1 cellular context compared by ENCODE assay signal in the genomic region with DNA sequence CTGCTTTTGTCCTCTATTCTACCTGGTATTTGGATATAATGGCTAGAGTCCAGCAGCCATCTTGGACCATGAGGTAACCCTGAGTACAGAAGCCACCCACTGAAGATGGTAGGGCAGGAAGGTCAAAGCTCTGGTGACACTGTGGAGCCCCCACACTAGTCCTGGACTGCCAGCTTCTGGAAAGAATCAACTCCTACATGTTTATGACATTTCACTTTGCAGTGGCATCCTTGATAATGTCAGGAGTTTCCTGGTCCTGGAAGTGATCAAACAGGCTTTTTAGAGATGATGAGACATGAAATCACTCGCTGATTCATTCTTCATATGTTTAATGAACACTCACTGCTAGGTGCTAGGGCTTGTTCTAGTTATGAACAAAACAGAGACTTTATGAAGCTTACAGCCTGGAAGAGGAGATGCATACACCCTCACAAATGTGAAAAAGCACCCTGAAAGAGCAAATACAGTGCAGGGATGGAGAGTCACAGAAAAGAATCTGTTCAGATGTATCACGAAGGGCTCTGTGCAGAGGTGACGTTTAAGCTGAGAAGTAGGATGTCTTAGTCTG.
TF ChIP-seq lines count a peak whose summit lies in the region.

No MANE protein-coding gene starts in this region.

TF ChIP-seq in IMR-90, 13 proteins besides CTCF, POLR2A, EP300 and RAD21 (continued from another document):
- TF ChIP-seq FOS (IDR thresholded peaks at IDR 0.05; ENCODE audit: low read depth, low read length), result no peak
- TF ChIP-seq CHD1 (IDR thresholded peaks at IDR 0.05; ENCODE audit: low read depth, low read length), result no peak
- TF ChIP-seq, protein P1, sequence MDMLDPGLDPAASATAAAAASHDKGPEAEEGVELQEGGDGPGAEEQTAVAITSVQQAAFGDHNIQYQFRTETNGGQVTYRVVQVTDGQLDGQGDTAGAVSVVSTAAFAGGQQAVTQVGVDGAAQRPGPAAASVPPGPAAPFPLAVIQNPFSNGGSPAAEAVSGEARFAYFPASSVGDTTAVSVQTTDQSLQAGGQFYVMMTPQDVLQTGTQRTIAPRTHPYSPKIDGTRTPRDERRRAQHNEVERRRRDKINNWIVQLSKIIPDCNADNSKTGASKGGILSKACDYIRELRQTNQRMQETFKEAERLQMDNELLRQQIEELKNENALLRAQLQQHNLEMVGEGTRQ (IDR thresholded peaks at IDR 0.05; ENCODE audit: low read depth, low read length), result no peak
